Comparison of ENCODE assay signal across 19 cellular contexts in genomic region chr22:35997438-35997837, GRCh38. TPM values are rescaled to one million over a fixed set of nuclear protein-coding genes. Genes with fewer than 3 reads are reported as not detected.
DNase-seq lines count a peak whose midpoint lies in the region; ATAC-seq and TF ChIP-seq lines count a peak whose summit lies in the region.
"Had no signal": no experiment of that assay in that cellular context is flagged by ENCODE, and none has a peak within 500 bp of the region (broad histone marks: within the 10 kb centered on the region; RNA-seq: fewer than 3 reads in every experiment).

No MANE protein-coding gene starts in this region.

- peaks cover 0 to 5% (median 0%) of the 10 kb centered on the region in 11 donors for H3K9me3 ChIP-seq in heart right ventricle
- H3K9me3 ChIP-seq: A549, thyroid gland had no signal

- H3K4me1 Mint-ChIP-seq in stimulated activated memory B cell treated with anti-CD40 and anti-IgM and Interleukin-4, amounts not matched to agents 10 μg/mL and 1 μg/mL and 100 μg/mL, for 72 hours = no peaks in the 10 kb centered on the region
- H3K4me1 Mint-ChIP-seq: activated naive CD8-positive, alpha-beta T cell treated with anti-CD3 and anti-CD28 coated beads for 36 hours; central memory CD8-positive, alpha-beta T cell had no signal

- no peaks in the 10 kb centered on the region for H3K36me3 ChIP-seq in heart right ventricle
- H3K36me3 ChIP-seq: thyroid gland, WERI-Rb-1 had no signal

- H3K27me3 ChIP-seq in heart right ventricle = no peaks in the 10 kb centered on the region
- H3K27me3 ChIP-seq: thyroid gland had no signal

- no peaks in the 10 kb centered on the region for H3K36me3 Mint-ChIP-seq in stimulated activated memory B cell treated with anti-CD40 and anti-IgM and Interleukin-4, amounts not matched to agents 10 μg/mL and 1 μg/mL and 100 μg/mL, for 72 hours
- H3K36me3 Mint-ChIP-seq: activated naive CD8-positive, alpha-beta T cell treated with anti-CD3 and anti-CD28 coated beads for 36 hours had no signal

- no peak overlapping the region for H3K4me3 Mint-ChIP-seq in stimulated activated memory B cell treated with anti-CD40 and anti-IgM and Interleukin-4, amounts not matched to agents 10 μg/mL and 1 μg/mL and 100 μg/mL, for 72 hours
- H3K4me3 Mint-ChIP-seq: activated CD8-positive, alpha-beta T cell treated with anti-CD3 and anti-CD28 coated beads for 36 hours; activated naive CD8-positive, alpha-beta T cell treated with anti-CD3 and anti-CD28 coated beads for 36 hours; central memory CD8-positive, alpha-beta T cell had no signal

- H3K27ac ChIP-seq in heart right ventricle = peak overlapping the region in 9 of 10 donors; percentile 11 to 86 (median 68)
- H3K27ac ChIP-seq: A549, thyroid gland, WERI-Rb-1 had no signal

- H3K9me3 Mint-ChIP-seq in stimulated activated memory B cell treated with anti-CD40 and anti-IgM and Interleukin-4, amounts not matched to agents 10 μg/mL and 1 μg/mL and 100 μg/mL, for 72 hours = no peaks in the 10 kb centered on the region
- H3K9me3 Mint-ChIP-seq: activated CD8-positive, alpha-beta T cell treated with anti-CD3 and anti-CD28 coated beads for 36 hours; activated naive CD8-positive, alpha-beta T cell treated with anti-CD3 and anti-CD28 coated beads for 36 hours; central memory CD8-positive, alpha-beta T cell had no signal

- intact Hi-C loops in heart right ventricle (cut with DNase I) = no loop called here
- intact Hi-C loops in left ventricle myocardium superior (cut with micrococcal nuclease) = no loop called here

- peaks cover 14 to 73% (median 49%) of the 10 kb centered on the region in 9 donors for H3K4me1 ChIP-seq in heart right ventricle

- WGBS in heart right ventricle, 2 donors = 55 to 71% methylated on average over 3 of the region's 3 CpGs

- no peak overlapping the region for H3K27ac Mint-ChIP-seq in stimulated activated memory B cell treated with anti-CD40 and anti-IgM and Interleukin-4, amounts not matched to agents 10 μg/mL and 1 μg/mL and 100 μg/mL, for 72 hours
- H3K27ac Mint-ChIP-seq: activated CD8-positive, alpha-beta T cell treated with anti-CD3 and anti-CD28 coated beads for 36 hours; activated naive CD8-positive, alpha-beta T cell treated with anti-CD3 and anti-CD28 coated beads for 36 hours had no signal

- ATAC-seq in heart right ventricle (peak in 5 of 8 donors; percentile 15 to 66 (median 48)), left ventricle myocardium superior (no peak), GM21737 (IDR thresholded peaks at IDR 0.05; ENCODE audit: unreplicated experiment) (no peak)
- no peak for ATAC-seq in stimulated activated memory B cell treated with anti-CD40 and anti-IgM and Interleukin-4, amounts not matched to agents 10 μg/mL and 1 μg/mL and 100 μg/mL, for 72 hours
- ATAC-seq: A549; activated CD8-positive, alpha-beta T cell treated with anti-CD3 and anti-CD28 coated beads for 36 hours had no signal

- H3K27me3 Mint-ChIP-seq in stimulated activated memory B cell treated with anti-CD40 and anti-IgM and Interleukin-4, amounts not matched to agents 10 μg/mL and 1 μg/mL and 100 μg/mL, for 72 hours = peaks cover 48% of the 10 kb centered on the region
- H3K27me3 Mint-ChIP-seq: activated naive CD8-positive, alpha-beta T cell treated with anti-CD3 and anti-CD28 coated beads for 36 hours had no signal

- TF ChIP-seq CTCF in heart right ventricle (IDR thresholded peaks at IDR 0.05) (no peak), choroid plexus epithelial cell (conservative IDR thresholded peaks at IDR 0.05; ENCODE audit: low read depth, low read length) (no peak)

- DNase-seq in heart right ventricle (no peak), left ventricle myocardium superior (no peak), choroid plexus epithelial cell (ENCODE audit: low read depth) (peak; percentile 86), lung microvascular endothelial cell (ENCODE audit: low read depth in 2 of 2) (peak; percentile 38 to 80), NCI-H345 treated with DMSO at 0.1 percent for 48 hours (lab: John Stamatoyannopoulos, UW; ENCODE audit: unreplicated experiment) (no peak), iPS-NIHi11 (ENCODE audit: low spot score) (no peak)
- DNase-seq: activated CD8-positive, alpha-beta T cell treated with anti-CD3 and anti-CD28 coated beads for 36 hours; activated naive CD8-positive, alpha-beta T cell treated with anti-CD3 and anti-CD28 coated beads for 36 hours; activated T-cell treated with anti-CD3 and anti-CD28 coated beads, Interleukin-2, amount 50 U/mL, for 48 hours; kidney; NCI-H1048; nucleus accumbens; stimulated activated CD4-positive, alpha-beta T cell treated with anti-CD3 and anti-CD28 coated beads, Interleukin-4, amount 100 ng/mL, for 4 hours; thyroid gland; WERI-Rb-1 had no signal

- no peak overlapping the region for H3K4me3 ChIP-seq in heart right ventricle
- H3K4me3 ChIP-seq in choroid plexus epithelial cell (ENCODE audit: low read depth, low read length) = no peak overlapping the region
- H3K4me3 ChIP-seq: A549, thyroid gland had no signal

RNA-seq across cellular contexts. Expression of gene RBFOX2, which starts 31.2 kb away (rescaled TPM):
- total RNA-seq in heart right ventricle = 100 to 1,000 TPM in 4 of 10 donors, 10 to 100 TPM in 6; 68.3 to 105 (median 95.0) TPM
- polyA plus RNA-seq in heart right ventricle = 10 to 100 TPM; 18.0 to 36.0 TPM
- total RNA-seq in left ventricle myocardium superior = 76.7 TPM
- total RNA-seq in lung microvascular endothelial cell = 83.1 and 89.4 TPM in 2 replicates

Comparison
In these comparisons a context has a peak if more than half of its experiments do, and no peak if none do; other contexts are left out.
1. ATAC-seq: peak in heart right ventricle (5 of 8); none in left ventricle myocardium superior (single experiment), GM21737 (single experiment) and stimulated activated memory B cell treated with anti-CD40 and anti-IgM and Interleukin-4, amounts not matched to agents 10 μg/mL and 1 μg/mL and 100 μg/mL, for 72 hours (single experiment).
2. DNase-seq: peak in choroid plexus epithelial cell (single experiment) and lung microvascular endothelial cell (2 of 2); none in heart right ventricle (0 of 2), left ventricle myocardium superior (single experiment), NCI-H345 treated with DMSO at 0.1 percent for 48 hours (single experiment) and iPS-NIHi11 (single experiment).